1 cellular context compared by ENCODE assay signal in the genomic region with DNA sequence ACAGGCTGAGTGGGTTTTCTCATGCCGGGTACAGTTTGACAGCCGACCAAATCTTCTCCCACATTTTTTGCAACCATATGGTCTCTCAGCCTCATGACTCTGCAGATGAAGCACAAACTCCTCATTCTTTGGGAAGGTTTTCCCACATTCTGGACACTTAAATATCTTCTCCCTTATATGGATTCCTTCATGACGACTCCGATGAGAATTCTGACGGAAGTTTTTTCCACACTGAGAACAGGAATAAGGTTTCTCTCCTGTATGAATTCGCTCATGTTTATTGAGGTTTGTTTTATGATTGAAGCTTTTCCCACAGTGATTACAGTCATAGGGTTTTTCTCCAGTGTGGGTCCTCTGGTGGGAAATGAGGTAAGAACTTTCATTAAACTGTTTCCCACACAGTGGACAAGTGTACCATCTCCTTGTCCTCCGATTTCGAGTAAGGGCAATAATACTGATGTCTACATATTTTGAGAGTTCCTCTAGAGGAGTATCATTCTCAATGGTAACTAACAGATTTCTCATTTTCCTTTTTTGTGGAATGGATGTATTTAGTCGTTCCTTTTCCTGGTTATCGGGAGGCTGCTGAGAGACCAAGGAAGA.
TF ChIP-seq lines count a peak whose summit lies in the region.

No MANE protein-coding gene starts in this region.

TF ChIP-seq in K562, 482 proteins besides CTCF, POLR2A, EP300 and RAD21 (continued from another document):
- TF ChIP-seq, protein P1, sequence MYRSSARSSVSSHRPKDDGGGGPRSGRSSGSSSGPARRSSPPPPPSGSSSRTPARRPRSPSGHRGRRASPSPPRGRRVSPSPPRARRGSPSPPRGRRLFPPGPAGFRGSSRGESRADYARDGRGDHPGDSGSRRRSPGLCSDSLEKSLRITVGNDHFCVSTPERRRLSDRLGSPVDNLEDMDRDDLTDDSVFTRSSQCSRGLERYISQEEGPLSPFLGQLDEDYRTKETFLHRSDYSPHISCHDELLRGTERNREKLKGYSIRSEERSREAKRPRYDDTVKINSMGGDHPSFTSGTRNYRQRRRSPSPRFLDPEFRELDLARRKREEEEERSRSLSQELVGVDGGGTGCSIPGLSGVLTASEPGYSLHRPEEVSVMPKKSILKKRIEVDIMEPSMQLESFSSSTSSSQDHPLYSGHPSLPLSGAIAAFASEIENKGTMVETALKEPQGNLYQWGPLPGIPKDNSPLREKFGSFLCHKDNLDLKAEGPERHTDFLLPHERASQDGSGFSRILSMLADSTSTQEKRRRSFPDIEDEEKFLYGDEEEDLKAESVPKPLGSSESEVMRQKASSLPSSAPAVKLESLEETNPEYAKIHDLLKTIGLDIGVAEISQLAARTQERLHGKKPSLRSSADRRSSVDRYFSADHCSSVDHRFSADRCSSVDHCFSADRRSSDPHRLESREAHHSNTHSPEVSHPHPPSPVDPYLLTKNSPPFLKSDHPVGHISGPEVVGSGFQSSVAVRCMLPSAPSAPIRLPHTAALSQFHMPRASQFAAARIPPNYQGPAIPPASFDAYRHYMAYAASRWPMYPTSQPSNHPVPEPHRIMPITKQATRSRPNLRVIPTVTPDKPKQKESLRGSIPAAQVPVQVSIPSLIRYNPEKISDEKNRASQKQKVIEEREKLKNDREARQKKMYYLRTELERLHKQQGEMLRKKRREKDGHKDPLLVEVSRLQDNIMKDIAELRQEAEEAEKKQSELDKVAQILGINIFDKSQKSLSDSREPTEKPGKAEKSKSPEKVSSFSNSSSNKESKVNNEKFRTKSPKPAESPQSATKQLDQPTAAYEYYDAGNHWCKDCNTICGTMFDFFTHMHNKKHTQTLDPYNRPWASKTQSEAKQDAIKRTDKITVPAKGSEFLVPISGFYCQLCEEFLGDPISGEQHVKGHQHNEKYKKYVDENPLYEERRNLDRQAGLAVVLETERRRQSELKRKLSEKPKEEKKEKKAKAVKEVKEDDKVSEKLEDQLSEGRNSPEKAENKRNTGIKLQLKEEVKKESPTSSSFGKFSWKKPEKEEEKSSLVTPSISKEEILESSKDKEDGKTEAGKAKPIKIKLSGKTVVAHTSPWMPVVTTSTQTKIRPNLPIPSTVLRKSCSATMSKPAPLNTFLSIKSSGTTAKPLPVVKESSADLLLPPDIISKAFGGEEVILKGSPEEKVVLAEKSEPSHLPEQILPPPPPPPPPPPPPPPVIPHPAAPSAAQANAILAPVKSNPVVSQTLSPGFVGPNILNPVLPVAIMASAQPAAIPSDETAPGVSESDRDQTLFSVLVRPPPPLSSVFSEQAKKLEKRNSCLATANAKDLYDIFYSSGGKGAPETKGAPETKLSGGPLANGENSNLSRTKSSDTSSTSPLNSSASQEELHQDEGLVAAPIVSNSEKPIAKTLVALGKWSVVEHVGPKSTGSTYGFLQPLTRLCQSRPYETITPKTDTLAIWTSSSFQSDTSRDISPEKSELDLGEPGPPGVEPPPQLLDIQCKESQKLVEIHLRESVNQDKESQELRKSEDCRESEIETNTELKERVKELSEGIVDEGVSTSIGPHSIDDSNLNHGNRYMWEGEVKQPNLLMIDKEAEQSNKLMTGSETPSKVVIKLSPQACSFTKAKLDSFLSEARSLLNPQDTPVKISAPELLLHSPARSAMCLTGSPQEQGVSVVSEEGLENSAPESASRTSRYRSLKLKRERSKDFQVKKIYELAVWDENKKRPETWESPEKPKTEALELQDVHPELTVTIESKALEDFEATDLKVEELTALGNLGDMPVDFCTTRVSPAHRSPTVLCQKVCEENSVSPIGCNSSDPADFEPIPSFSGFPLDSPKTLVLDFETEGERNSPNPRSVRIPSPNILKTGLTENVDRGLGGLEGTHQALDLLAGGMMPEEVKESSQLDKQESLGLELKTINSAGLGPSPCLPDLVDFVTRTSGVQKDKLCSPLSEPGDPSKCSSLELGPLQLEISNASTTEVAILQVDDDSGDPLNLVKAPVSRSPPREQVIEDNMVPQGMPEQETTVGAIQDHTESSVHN (IDR thresholded peaks at IDR 0.05; ENCODE audit: borderline replicate concordance in 1 of 2, low read depth in 1 of 2): no peak
- TF ChIP-seq MYC (IDR thresholded peaks at IDR 0.05; ENCODE audit: low read depth, low read length) (no peak), MYC (CRISPR knock-in tag; IDR thresholded peaks at IDR 0.05; ENCODE audit: borderline replicate concordance, low read depth) (no peak)
